In genomic region chr13:40668335-40668734, GRCh38 we compare ENCODE assay signal across 8 cellular contexts. TPM values are rescaled to one million over a fixed set of nuclear protein-coding genes. Genes with fewer than 3 reads are reported as not detected.
DNase-seq lines count a peak whose midpoint lies in the region; FAIRE-seq and TF ChIP-seq lines count a peak whose summit lies in the region.

No MANE protein-coding gene starts in this region.

- no peaks in the 10 kb centered on the region for H3K27me3 ChIP-seq in skeletal muscle satellite cell (ENCODE audit: control insufficient read depth, insufficient read depth, low read length)

- peaks cover 13% of the 10 kb centered on the region for H3K36me3 Mint-ChIP-seq in activated CD4-positive, alpha-beta memory T cell treated with anti-CD3 and anti-CD28 coated beads for 36 hours

- H3K27me3 Mint-ChIP-seq in activated CD4-positive, alpha-beta memory T cell treated with anti-CD3 and anti-CD28 coated beads for 36 hours, result no peaks in the 10 kb centered on the region

- H3K4me2 ChIP-seq in skeletal muscle satellite cell (ENCODE audit: low read length), result peak overlapping the region; percentile 91

- H3K36me3 ChIP-seq in skeletal muscle satellite cell (ENCODE audit: insufficient read depth, low read length), result no peaks in the 10 kb centered on the region

- intact Hi-C loops in activated CD4-positive, alpha-beta memory T cell treated with anti-CD3 and anti-CD28 coated beads for 36 hours (cut with micrococcal nuclease), result loop anchor here (10.0 kb wide), 1 partner anchor 1634 kb away; the partner anchor contains the start of genes NHLRC3 and PROSER1

- H3K4me3 Mint-ChIP-seq in activated CD4-positive, alpha-beta memory T cell treated with anti-CD3 and anti-CD28 coated beads for 36 hours, result peak overlapping the region; percentile 77

- POLR2A ChIA-PET in activated CD4-positive, alpha-beta memory T cell treated with anti-CD3 and anti-CD28 coated beads for 36 hours (lab: Charles Lee), result interaction anchor here (0.6 to 1.2 kb wide), 2 partner anchors 16 to 91 kb away, joined by 3 read pairs; no protein-coding TSS in a partner anchor

- no peak for TF ChIP-seq POLR2A in H54 (IDR thresholded peaks at IDR 0.05; ENCODE audit: low read depth, low read length)

- CTCF ChIA-PET in activated CD4-positive, alpha-beta memory T cell treated with anti-CD3 and anti-CD28 coated beads for 36 hours (lab: Charles Lee), result interaction anchor here (0.6 to 2.0 kb wide), 15 partner anchors 14 to 985 kb away, joined by 3 to 10 read pairs (median 4); no protein-coding TSS in a partner anchor

- no peaks in the 10 kb centered on the region for H3K9me3 ChIP-seq in skeletal muscle satellite cell (replicated peaks; ENCODE audit: low read length)

- no peaks in the 10 kb centered on the region for H3K9me3 Mint-ChIP-seq in activated CD4-positive, alpha-beta memory T cell treated with anti-CD3 and anti-CD28 coated beads for 36 hours

- peaks cover 33% of the 10 kb centered on the region for H3K4me1 Mint-ChIP-seq in activated CD4-positive, alpha-beta memory T cell treated with anti-CD3 and anti-CD28 coated beads for 36 hours (ENCODE audit: low read depth)

- H3K4me1 ChIP-seq in skeletal muscle satellite cell (ENCODE audit: control insufficient read depth, insufficient read depth, low read length), result peaks cover 32% of the 10 kb centered on the region

- H3K27ac Mint-ChIP-seq in activated CD4-positive, alpha-beta memory T cell treated with anti-CD3 and anti-CD28 coated beads for 36 hours, result no peak overlapping the region

- H3K4me3 ChIP-seq in skeletal muscle satellite cell (ENCODE audit: low read length), result no peak overlapping the region

- no peak overlapping the region for H3K9ac ChIP-seq in skeletal muscle satellite cell (ENCODE audit: low read depth, low read length)

- DNase-seq in stimulated activated CD4-positive, alpha-beta T cell treated with anti-CD3 and anti-CD28 coated beads, Interleukin-4, amount 100 ng/mL, for 24 hours, result peak; percentile 33
- DNase-seq in stimulated activated CD4-positive, alpha-beta T cell treated with anti-CD3 and anti-CD28 coated beads, Interleukin-15, amount 100 ng/mL, for 24 hours, result no peak
- DNase-seq in activated CD4-positive, alpha-beta memory T cell treated with anti-CD3 and anti-CD28 coated beads for 36 hours, result peak; percentile 50
- DNase-seq in germinal center (ENCODE audit: low spot score), result peak; percentile 82
- DNase-seq in H54 (ENCODE audit: insufficient read length, low spot score), result no peak
- no peak for DNase-seq in NCI-H2196 treated with DMSO at 0.1 percent for 48 hours (lab: John Stamatoyannopoulos, UW; ENCODE audit: unreplicated experiment)
- no peak for DNase-seq in cerebellar nuclear complex (lab: John Stamatoyannopoulos, UW)

- FAIRE-seq in H54 (lab: Jason Lieb, UNC), result no peak

RNA-seq across cellular contexts. Expression of gene FOXO1, which starts 1.9 kb away (rescaled TPM):
- 10 to 100 TPM; 34.2 to 34.5 TPM for total RNA-seq in activated CD4-positive, alpha-beta memory T cell treated with anti-CD3 and anti-CD28 coated beads for 36 hours
- total RNA-seq in skeletal muscle satellite cell (2012; rRNA removed), result 7.2 and 11.2 TPM in 2 replicates

Comparison
In these comparisons a context has a peak if more than half of its experiments do, and no peak if none do; other contexts are left out.
1. DNase-seq: peak in stimulated activated CD4-positive, alpha-beta T cell treated with anti-CD3 and anti-CD28 coated beads, Interleukin-4, amount 100 ng/mL, for 24 hours (single experiment), activated CD4-positive, alpha-beta memory T cell treated with anti-CD3 and anti-CD28 coated beads for 36 hours (single experiment) and germinal center (single experiment); none in stimulated activated CD4-positive, alpha-beta T cell treated with anti-CD3 and anti-CD28 coated beads, Interleukin-15, amount 100 ng/mL, for 24 hours (single experiment), H54 (single experiment), NCI-H2196 treated with DMSO at 0.1 percent for 48 hours (single experiment) and cerebellar nuclear complex (0 of 2).